ENCODE assay signal across 23 cellular contexts in genomic region chr6:152399409-152399808, GRCh38.
DNase-seq lines count a peak whose midpoint lies in the region; ATAC-seq and TF ChIP-seq lines count a peak whose summit lies in the region.
"Had no signal": no experiment of that assay in that cellular context is flagged by ENCODE, and none has a peak within 500 bp of the region (broad histone marks: within the 10 kb centered on the region; RNA-seq: fewer than 3 reads in every experiment).

No MANE protein-coding gene starts in this region.

- TF ChIP-seq CTCF in AG10803 (conservative IDR thresholded peaks at IDR 0.05; ENCODE audit: low read length) (no peak), esophagus muscularis mucosa (IDR thresholded peaks at IDR 0.05) (no peak)

- 50% methylated on average over 5 of the region's 5 CpGs for WGBS in esophagus muscularis mucosa
- WGBS in mesodermal cell (ENCODE audit: insufficient coverage in 2 of 2), 2 experiments, result 90 to 95% methylated on average over 3 to 4 of the region's 5 CpGs

- H3K36me3 ChIP-seq in esophagus muscularis mucosa (peaks cover 0 to 63% (median 0%) of the 10 kb centered on the region in 4 donors), mesodermal cell (ENCODE audit: control insufficient read depth, insufficient read depth, low read length) (no peaks in the 10 kb centered on the region), subcutaneous abdominal adipose tissue (ENCODE audit: control insufficient read depth in 5 of 5, insufficient read depth in 5 of 5, low read length in 5 of 5) (peaks cover 0 to 14% (median 8%) of the 10 kb centered on the region in 5 donors)

- peaks cover 5% of the 10 kb centered on the region for H3K27me3 Mint-ChIP-seq in activated CD4-positive, alpha-beta memory T cell treated with anti-CD3 and anti-CD28 coated beads for 36 hours

- intact Hi-C loops in esophagus muscularis mucosa (cut with DNase I), result no loop called here
- intact Hi-C loops in activated CD4-positive, alpha-beta memory T cell treated with anti-CD3 and anti-CD28 coated beads for 36 hours (cut with micrococcal nuclease), result no loop called here

- CTCF ChIA-PET in activated CD4-positive, alpha-beta memory T cell treated with anti-CD3 and anti-CD28 coated beads for 36 hours (lab: Charles Lee), result no interaction called here

- no peaks in the 10 kb centered on the region for H3K36me3 Mint-ChIP-seq in activated CD4-positive, alpha-beta memory T cell treated with anti-CD3 and anti-CD28 coated beads for 36 hours

- POLR2A ChIA-PET in activated CD4-positive, alpha-beta memory T cell treated with anti-CD3 and anti-CD28 coated beads for 36 hours (lab: Charles Lee), result no interaction called here

- H3K27me3 ChIP-seq in esophagus muscularis mucosa, result no peaks in the 10 kb centered on the region
- no peaks in the 10 kb centered on the region for H3K27me3 ChIP-seq in subcutaneous abdominal adipose tissue (ENCODE audit: control insufficient read depth in 5 of 5, insufficient read depth in 4 of 5, low read length in 5 of 5)

- no peaks in the 10 kb centered on the region for H3K9me3 Mint-ChIP-seq in activated CD4-positive, alpha-beta memory T cell treated with anti-CD3 and anti-CD28 coated beads for 36 hours
- H3K9me3 Mint-ChIP-seq: activated T-cell treated with anti-CD3 and anti-CD28 coated beads, Interleukin-2, amount 50 U/mL, for 72 hours; neural crest cell; stimulated activated effector memory CD8-positive, alpha-beta T cell treated with anti-CD3 and anti-CD28 coated beads, Interleukin-12 subunit alpha, Interleukin-12 subunit beta, amount 100 ng/mL, for 72 hours had no signal

- H3K4me3 ChIP-seq in AG10803 (ENCODE audit: low read length), result no peak overlapping the region
- no peak overlapping the region for H3K4me3 ChIP-seq in esophagus muscularis mucosa
- H3K4me3 ChIP-seq in mesodermal cell (ENCODE audit: extremely low read depth, insufficient read depth, low read length, poor library complexity, severe bottlenecking), result no peak overlapping the region
- H3K4me3 ChIP-seq in subcutaneous abdominal adipose tissue (ENCODE audit: low read depth in 1 of 5, low read length in 5 of 5), result no peak overlapping the region

- in situ Hi-C loops in KBM-7 (cut with MboI; ENCODE audit: low pct_unique_long_range_greater_than_20kb, low sequenced_read_pairs), result no loop called here

- H3K4me1 Mint-ChIP-seq in activated CD4-positive, alpha-beta memory T cell treated with anti-CD3 and anti-CD28 coated beads for 36 hours (ENCODE audit: low read depth), result no peaks in the 10 kb centered on the region
- H3K4me1 Mint-ChIP-seq: neural crest cell; stimulated activated effector memory CD8-positive, alpha-beta T cell treated with anti-CD3 and anti-CD28 coated beads, Interleukin-12 subunit alpha, Interleukin-12 subunit beta, amount 100 ng/mL, for 72 hours had no signal

- no peak for TF ChIP-seq EP300 in esophagus muscularis mucosa (IDR thresholded peaks at IDR 0.05)

- H3K4me1 ChIP-seq in esophagus muscularis mucosa (peaks cover 0 to 14% (median 11%) of the 10 kb centered on the region in 4 donors), mesodermal cell (ENCODE audit: control insufficient read depth, insufficient read depth, low read length, poor library complexity, severe bottlenecking) (peaks cover 18% of the 10 kb centered on the region), subcutaneous abdominal adipose tissue (ENCODE audit: control insufficient read depth in 5 of 5, insufficient read depth in 5 of 5, low read length in 5 of 5) (peaks cover 0 to 18% (median 12%) of the 10 kb centered on the region in 5 donors)

- H3K9ac ChIP-seq in subcutaneous abdominal adipose tissue (ENCODE audit: low read length in 5 of 5), result no peak overlapping the region
- H3K9ac ChIP-seq: KMS-11 had no signal

- H3K4me3 Mint-ChIP-seq in activated CD4-positive, alpha-beta memory T cell treated with anti-CD3 and anti-CD28 coated beads for 36 hours, result no peak overlapping the region
- H3K4me3 Mint-ChIP-seq: activated T-cell treated with anti-CD3 and anti-CD28 coated beads, Interleukin-2, amount 50 U/mL, for 72 hours; neural crest cell; stimulated activated effector memory CD8-positive, alpha-beta T cell treated with anti-CD3 and anti-CD28 coated beads, Interleukin-12 subunit alpha, Interleukin-12 subunit beta, amount 100 ng/mL, for 72 hours had no signal

- no peak overlapping the region for H3K27ac Mint-ChIP-seq in activated CD4-positive, alpha-beta memory T cell treated with anti-CD3 and anti-CD28 coated beads for 36 hours
- H3K27ac Mint-ChIP-seq: stimulated activated effector memory CD8-positive, alpha-beta T cell treated with anti-CD3 and anti-CD28 coated beads, Interleukin-12 subunit alpha, Interleukin-12 subunit beta, amount 100 ng/mL, for 72 hours had no signal

- DNase-seq in AG10803 (ENCODE audit: low read depth) (peak; percentile 69), esophagus muscularis mucosa (ENCODE audit: extremely low spot score) (no peak), KBM-7 (no peak)
- no peak for DNase-seq in activated CD4-positive, alpha-beta memory T cell treated with anti-CD3 and anti-CD28 coated beads for 36 hours
- DNase-seq: activated naive CD4-positive, alpha-beta T cell treated with anti-CD3 and anti-CD28 coated beads, Interleukin-2, amount 50 U/mL, for 16 hours; activated T-cell treated with anti-CD3 and anti-CD28 coated beads, Interleukin-2, amount 50 U/mL, for 72 hours; kidney; midbrain; NCI-H1048; NCI-H1930; NCI-H446; NK-92 treated with Interleukin-12 subunit alpha and Interleukin-12 subunit beta, amount 100 ng/mL, for 24 hours; retina; RPMI8226; T1000 had no signal

- no peaks in the 10 kb centered on the region for H3K9me3 ChIP-seq in esophagus muscularis mucosa
- no peaks in the 10 kb centered on the region for H3K9me3 ChIP-seq in mesodermal cell (ENCODE audit: control insufficient read depth, low read length)
- H3K9me3 ChIP-seq in subcutaneous abdominal adipose tissue (ENCODE audit: control insufficient read depth in 5 of 5, low read length in 5 of 5), result no peaks in the 10 kb centered on the region

- H3K27ac ChIP-seq in esophagus muscularis mucosa (replicated peaks in 1 of 4) (peak overlapping the region; percentile 29 to 66 (median 62)), mesodermal cell (ENCODE audit: low read depth, low read length, severe bottlenecking) (peak overlapping the region; percentile 10), subcutaneous abdominal adipose tissue (ENCODE audit: low read depth, low read length) (peak overlapping the region; percentile 22)
- H3K27ac ChIP-seq: KMS-11 had no signal

- TF ChIP-seq POLR2A in esophagus muscularis mucosa (IDR thresholded peaks at IDR 0.05; ENCODE audit: low read depth), result no peak

- ATAC-seq in GM19452 (IDR thresholded peaks at IDR 0.05; ENCODE audit: unreplicated experiment), result no peak
- ATAC-seq in GM18858 (IDR thresholded peaks at IDR 0.05; ENCODE audit: unreplicated experiment), result no peak
- ATAC-seq: activated CD4-positive, CD25-positive, alpha-beta regulatory T cell treated with anti-CD3 and anti-CD28 coated beads, Interleukin-2, amount 50 U/mL, for 24 hours; activated T-cell treated with anti-CD3 and anti-CD28 coated beads, Interleukin-2, amount 50 U/mL, for 72 hours; stimulated activated effector memory CD8-positive, alpha-beta T cell treated with anti-CD3 and anti-CD28 coated beads, Interleukin-12 subunit alpha, Interleukin-12 subunit beta, amount 100 ng/mL, for 72 hours had no signal

Comparison
In these comparisons a context has a peak if more than half of its experiments do, and no peak if none do; other contexts are left out.
1. H3K27ac ChIP-seq: peak in every context shown above with its lines; median percentile 62 in esophagus muscularis mucosa; 22 in subcutaneous abdominal adipose tissue; 10 in mesodermal cell.